21 cellular contexts compared by ENCODE assay signal in the genomic region with DNA sequence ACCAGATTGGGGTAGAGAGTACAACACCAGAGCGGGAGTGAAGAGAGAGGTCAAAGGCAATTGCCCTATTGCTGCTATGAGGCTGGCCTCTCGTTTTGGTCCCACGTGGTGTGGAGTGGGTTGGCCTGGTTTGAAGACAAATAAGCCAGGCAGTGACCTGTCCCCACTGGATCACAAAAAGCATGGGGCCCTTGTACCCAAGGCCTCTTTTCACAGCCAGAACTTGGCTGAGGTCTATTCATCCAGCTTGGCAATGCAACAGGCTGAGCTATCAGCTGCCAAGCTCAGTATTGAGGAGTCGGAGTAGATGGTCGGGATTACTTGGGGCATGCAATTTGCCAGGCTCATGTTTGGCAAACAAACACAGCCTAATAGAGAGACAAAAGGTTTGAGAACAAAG. TPM values are rescaled to one million over a fixed set of nuclear protein-coding genes. Genes with fewer than 3 reads are reported as not detected.
DNase-seq lines count a peak whose midpoint lies in the region; ATAC-seq, FAIRE-seq and TF ChIP-seq lines count a peak whose summit lies in the region.
"Had no signal": no experiment of that assay in that cellular context is flagged by ENCODE, and none has a peak within 500 bp of the region (broad histone marks: within the 10 kb centered on the region; RNA-seq: fewer than 3 reads in every experiment).

No MANE protein-coding gene starts in this region.

- no peak for TF ChIP-seq CTCF in right lobe of liver (IDR thresholded peaks at IDR 0.05)

- DNase-seq in G401 (ENCODE audit: low spot score), result peak; percentile 65
- DNase-seq in epithelial cell of prostate (ENCODE audit: low read depth, low spot score), result no peak
- DNase-seq in right lobe of liver, result peak in 2 of 3 donors; percentile 80 to 82
- peak; percentile 69 for DNase-seq in putamen (ENCODE audit: low spot score)
- DNase-seq in NCI-H146 (lab: John Stamatoyannopoulos, UW), result no peak
- DNase-seq in urothelium cell line (ENCODE audit: low spot score), result no peak
- DNase-seq: COR-L47, H7, MV-4-11, NCI-H1417, NCI-H2029 treated with DMSO at 0.1 percent for 48 hours, NCI-H2171 treated with DMSO at 0.1 percent for 48 hours, NCI-H446 treated with DMSO at 0.1 percent for 48 hours, NCI-H748 treated with DMSO at 0.1 percent for 48 hours, OCI-M1, SHP77 treated with DMSO at 0.1 percent for 48 hours had no signal

- WGBS in right lobe of liver (ENCODE audit: insufficient coverage, low coverage, low lambda C conversion rate, missing lambda C conversion rate), result 80% methylated on average over 2 of the region's 5 CpGs

- H3K36me3 ChIP-seq in right lobe of liver, result no peaks in the 10 kb centered on the region

- no peak overlapping the region for H3K4me3 ChIP-seq in right lobe of liver

- H3K27me3 ChIP-seq in right lobe of liver, result no peaks in the 10 kb centered on the region

- TF ChIP-seq POLR2A in right lobe of liver (IDR thresholded peaks at IDR 0.05), result no peak

- H3K9me3 ChIP-seq in right lobe of liver, result no peaks in the 10 kb centered on the region

- ATAC-seq in right lobe of liver, result peak in 1 of 4 donors; percentile 96
- no peak for ATAC-seq in GM21528 (IDR thresholded peaks at IDR 0.05; ENCODE audit: low FRiP score, unreplicated experiment)
- no peak for ATAC-seq in HG02588 (IDR thresholded peaks at IDR 0.05; ENCODE audit: unreplicated experiment)

- intact Hi-C loops in right lobe of liver (cut with DNase I), result no loop called here

- peak overlapping the region; percentile 39 for H3K27ac ChIP-seq in epithelial cell of prostate
- H3K27ac ChIP-seq in right lobe of liver, result no peak overlapping the region
- H3K27ac ChIP-seq: HL-60 had no signal

- in situ Hi-C loops in G401 (cut with HindIII; ENCODE audit: low sequenced_read_pairs), result no loop called here

- H3K4me1 ChIP-seq in right lobe of liver, result peaks cover 0 to 12% (median 0%) of the 10 kb centered on the region in 4 donors

- no peak for FAIRE-seq in urothelium cell line (lab: Jason Lieb, UNC)
- FAIRE-seq: GM19239, HTR-8/SVneo had no signal

RNA-seq across cellular contexts. Expression of gene GALNT18, which starts 19.2 kb away (rescaled TPM):
- total RNA-seq in G401 (2014; rRNA removed; shearing (Covaris generic)), result 0.06 TPM in 1 of 2 replicates, not detected in the other
- total RNA-seq in right lobe of liver, result 10 to 100 TPM in 3 of 6 experiments, 1 to 10 TPM in 3; 3.7 to 11.4 (median 7.8) TPM

Comparison
In these comparisons a context has a peak if more than half of its experiments do, and no peak if none do; other contexts are left out.
1. DNase-seq: peak in G401 (single experiment), right lobe of liver (2 of 3) and putamen (single experiment); none in epithelial cell of prostate (single experiment), NCI-H146 (single experiment) and urothelium cell line (single experiment).